In the genomic region with DNA sequence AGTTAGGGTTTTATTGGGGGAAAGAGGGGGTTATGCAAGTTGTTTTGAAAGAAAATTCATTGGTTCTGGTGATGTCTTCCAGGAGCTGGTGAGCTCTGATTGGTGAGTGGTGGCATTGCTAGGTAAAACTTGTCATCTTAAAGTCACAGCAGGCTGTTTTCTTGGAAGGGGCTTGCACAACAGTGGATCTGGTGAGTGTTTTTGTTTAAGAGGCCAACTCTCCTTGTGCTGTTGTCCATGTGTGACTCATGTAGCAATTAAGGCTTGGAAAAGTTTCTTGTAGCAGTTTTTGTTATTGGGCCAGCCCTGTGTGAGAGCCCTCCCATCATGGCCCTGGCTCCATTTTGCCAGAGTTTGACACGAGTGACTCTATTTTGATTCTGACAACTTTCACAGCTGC, we compare ENCODE assay signal across 13 cellular contexts.
DNase-seq lines count a peak whose midpoint lies in the region; ATAC-seq and TF ChIP-seq lines count a peak whose summit lies in the region.
"Had no signal": no experiment of that assay in that cellular context is flagged by ENCODE, and none has a peak within 500 bp of the region (broad histone marks: within the 10 kb centered on the region; RNA-seq: fewer than 3 reads in every experiment).

No MANE protein-coding gene starts in this region.

- in situ Hi-C loops in astrocyte of the spinal cord (cut with HindIII; ENCODE audit: low sequenced_read_pairs): no loop called here

- TF ChIP-seq CTCF in AG09309 (IDR thresholded peaks at IDR 0.05; ENCODE audit: control insufficient read depth, insufficient read depth, low read depth, low read length, missing control alignments): no peak
- no peak for TF ChIP-seq CTCF in astrocyte of the spinal cord (IDR thresholded peaks at IDR 0.05; ENCODE audit: low read depth, low read length)
- no peak for TF ChIP-seq CTCF in type B pancreatic cell (conservative IDR thresholded peaks at IDR 0.05)

- H3K27ac Mint-ChIP-seq in type B pancreatic cell: no peak overlapping the region
- H3K27ac Mint-ChIP-seq: stimulated activated naive CD8-positive, alpha-beta T cell treated with anti-CD3 and anti-CD28 coated beads, Interleukin-15, amount 100 ng/mL, for 72 hours had no signal

- no peak overlapping the region for H3K4me3 ChIP-seq in AG09309 (ENCODE audit: control insufficient read depth, low read depth, low read length)
- H3K4me3 ChIP-seq in astrocyte of the spinal cord (ENCODE audit: low read depth, low read length): no peak overlapping the region
- H3K4me3 ChIP-seq: Peyer's patch had no signal

- ATAC-seq in GM21528 (IDR thresholded peaks at IDR 0.05; ENCODE audit: low FRiP score, unreplicated experiment): no peak

- no peaks in the 10 kb centered on the region for H3K9me3 Mint-ChIP-seq in type B pancreatic cell
- H3K9me3 Mint-ChIP-seq: stimulated activated naive CD8-positive, alpha-beta T cell treated with anti-CD3 and anti-CD28 coated beads, Interleukin-15, amount 100 ng/mL, for 72 hours had no signal

- peaks cover 5% of the 10 kb centered on the region for H3K4me1 Mint-ChIP-seq in type B pancreatic cell (ENCODE audit: unreplicated experiment)
- H3K4me1 Mint-ChIP-seq: stimulated activated naive CD8-positive, alpha-beta T cell treated with anti-CD3 and anti-CD28 coated beads, Interleukin-15, amount 100 ng/mL, for 72 hours had no signal

- DNase-seq in AG09309 (ENCODE audit: low read depth) (peak; percentile 44), HT1080 (ENCODE audit: low read depth) (peak; percentile 71), astrocyte of the spinal cord (ENCODE audit: low read depth, low spot score) (peak; percentile 70), kidney tubule cell (ENCODE audit: low spot score) (peak; percentile 17), type B pancreatic cell (ENCODE audit: extremely low spot score, unreplicated experiment) (no peak), NCI-H774 (lab: John Stamatoyannopoulos, UW) (no peak), DMS 273 (lab: John Stamatoyannopoulos, UW; ENCODE audit: unreplicated experiment) (no peak)
- DNase-seq: amniotic stem cell; GF-D8; MM.1S; Peyer's patch; stimulated activated naive CD8-positive, alpha-beta T cell treated with anti-CD3 and anti-CD28 coated beads, Interleukin-15, amount 100 ng/mL, for 72 hours had no signal

- no peaks in the 10 kb centered on the region for H3K27me3 Mint-ChIP-seq in type B pancreatic cell
- H3K27me3 Mint-ChIP-seq: stimulated activated naive CD8-positive, alpha-beta T cell treated with anti-CD3 and anti-CD28 coated beads, Interleukin-15, amount 100 ng/mL, for 72 hours had no signal

- no peaks in the 10 kb centered on the region for H3K36me3 Mint-ChIP-seq in type B pancreatic cell

- H3K4me3 Mint-ChIP-seq in type B pancreatic cell: no peak overlapping the region
- H3K4me3 Mint-ChIP-seq: stimulated activated naive CD8-positive, alpha-beta T cell treated with anti-CD3 and anti-CD28 coated beads, Interleukin-15, amount 100 ng/mL, for 72 hours had no signal

Comparison
In these comparisons a context has a peak if more than half of its experiments do, and no peak if none do; other contexts are left out.
1. DNase-seq: peak in AG09309 (single experiment), HT1080 (single experiment), astrocyte of the spinal cord (single experiment) and kidney tubule cell (single experiment); none in type B pancreatic cell (single experiment), NCI-H774 (single experiment) and DMS 273 (single experiment).